ENCODE assay signal across 10 cellular contexts in the genomic region with DNA sequence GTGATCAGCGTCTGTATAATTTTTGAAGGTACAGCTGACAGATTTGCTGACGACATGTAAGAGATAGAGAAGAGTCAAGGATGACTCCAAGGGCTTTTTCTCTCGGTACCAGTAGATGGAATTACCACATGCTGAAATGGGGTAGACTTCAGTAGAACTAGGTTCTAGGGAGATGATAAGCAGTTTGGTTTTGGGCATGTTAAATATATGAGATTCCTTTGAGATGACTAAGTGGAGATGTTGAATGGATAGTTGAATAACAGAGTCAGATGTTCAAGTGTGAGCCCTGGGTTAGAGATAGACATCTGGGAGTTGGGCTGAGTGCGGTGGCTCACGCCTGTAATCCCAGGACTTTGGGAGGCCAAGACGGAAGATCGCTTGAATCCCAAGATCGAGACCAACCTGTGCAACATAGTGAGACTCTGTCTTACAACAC. TPM values are rescaled to one million over a fixed set of nuclear protein-coding genes. Genes with fewer than 3 reads are reported as not detected.
A peak's percentile ranks its signal among the peaks of the same experiment; 100 is the strongest.
DNase-seq lines count a peak whose midpoint lies in the region; ATAC-seq, FAIRE-seq and TF ChIP-seq lines count a peak whose summit lies in the region.
"Had no signal": no experiment of that assay in that cellular context is flagged by ENCODE, and none has a peak within 500 bp of the region (broad histone marks: within the 10 kb centered on the region; RNA-seq: fewer than 3 reads in every experiment).

No MANE protein-coding gene starts in this region.

- H3K27ac ChIP-seq in endodermal cell (ENCODE audit: low read depth, low read length) (no peak overlapping the region), osteoblast (ENCODE audit: low read depth, low read length) (peak overlapping the region; percentile 76)

- H3K4me3 ChIP-seq in endodermal cell (ENCODE audit: low read length) = no peak overlapping the region
- peak overlapping the region; percentile 7 for H3K4me3 ChIP-seq in osteoblast (ENCODE audit: insufficient read depth, low read length)

- TF ChIP-seq CTCF in endodermal cell (conservative IDR thresholded peaks at IDR 0.05) (no peak), osteoblast (IDR thresholded peaks at IDR 0.05; ENCODE audit: extremely low read depth, low read depth, low read length) (no peak), GM13977 (IDR thresholded peaks at IDR 0.05; ENCODE audit: extremely low read depth, insufficient read depth, missing control alignments) (no peak)

- in situ Hi-C loops in GM13977 (cut with MboI; ENCODE audit: low pct_unique_long_range_greater_than_20kb, low sequenced_read_pairs, unreplicated experiment) = no loop called here

- H3K4me1 Mint-ChIP-seq in endodermal cell = no peaks in the 10 kb centered on the region

- peaks cover 51% of the 10 kb centered on the region for H3K79me2 ChIP-seq in osteoblast (ENCODE audit: insufficient read depth, low read length)

- no peaks in the 10 kb centered on the region for H3K27me3 Mint-ChIP-seq in endodermal cell (ENCODE audit: insufficient read depth)

- peaks cover 38% of the 10 kb centered on the region for H3K36me3 Mint-ChIP-seq in endodermal cell (ENCODE audit: low read depth)

- H3K27me3 ChIP-seq in endodermal cell (ENCODE audit: control insufficient read depth, insufficient read depth, low read length, poor library complexity, severe bottlenecking) (no peaks in the 10 kb centered on the region), osteoblast (ENCODE audit: insufficient read depth, low read length) (no peaks in the 10 kb centered on the region)

- ATAC-seq in HG02840 (IDR thresholded peaks at IDR 0.05; ENCODE audit: low FRiP score, unreplicated experiment) = no peak
- ATAC-seq: activated CD8-positive, alpha-beta T cell treated with anti-CD3 and anti-CD28 coated beads, Interleukin-2, amount 10 ng/mL, durations not matched to agents 7 days and 5 days had no signal

- H3K4me1 ChIP-seq in endodermal cell (ENCODE audit: control insufficient read depth, insufficient read depth, low read length) = no peaks in the 10 kb centered on the region
- H3K4me1 ChIP-seq in osteoblast (ENCODE audit: insufficient read depth, low read length) = peaks cover 32% of the 10 kb centered on the region

- WGBS in endodermal cell (ENCODE audit: insufficient coverage in 1 of 2, insufficient read length in 1 of 2), 2 experiments = 99 to 100% methylated on average over 7 to 8 of the region's 8 CpGs

- H3K4me3 Mint-ChIP-seq in endodermal cell = no peak overlapping the region
- H3K4me3 Mint-ChIP-seq: activated CD8-positive, alpha-beta T cell treated with anti-CD3 and anti-CD28 coated beads, Interleukin-2, amount 10 ng/mL, durations not matched to agents 7 days and 5 days had no signal

- no peak overlapping the region for H3K9ac ChIP-seq in endodermal cell (ENCODE audit: extremely low read depth, low read length, poor library complexity, severe bottlenecking)

- H3K9me3 Mint-ChIP-seq in endodermal cell = no peaks in the 10 kb centered on the region

- no peaks in the 10 kb centered on the region for H4K20me1 ChIP-seq in osteoblast (ENCODE audit: insufficient read depth, low read length)

- peak overlapping the region; percentile 46 for H3K27ac Mint-ChIP-seq in endodermal cell
- H3K27ac Mint-ChIP-seq: activated CD8-positive, alpha-beta T cell treated with anti-CD3 and anti-CD28 coated beads, Interleukin-2, amount 10 ng/mL, durations not matched to agents 7 days and 5 days had no signal

- peak overlapping the region; percentile 30 for H3K4me2 ChIP-seq in osteoblast (ENCODE audit: insufficient read depth, low read length)

- peaks cover 25% of the 10 kb centered on the region for H3K36me3 ChIP-seq in endodermal cell (ENCODE audit: control insufficient read depth, insufficient read depth, low read length)
- no peaks in the 10 kb centered on the region for H3K36me3 ChIP-seq in osteoblast (ENCODE audit: insufficient read depth, low read length)

- DNase-seq in EL (peak; percentile 94), RCC 7860 (ENCODE audit: low spot score) (peak; percentile 94), endodermal cell (no peak), osteoblast (ENCODE audit: insufficient read length, low spot score, missing footprints) (peak; percentile 82), NOMO-1 treated with dmso at 0.1 percent for 144 hours (lab: John Stamatoyannopoulos, UW; ENCODE audit: unreplicated experiment) (no peak), GM13977 (ENCODE audit: low spot score) (no peak), DMS 273 treated with DMSO at 0.1 percent for 48 hours (lab: John Stamatoyannopoulos, UW) (no peak)
- DNase-seq: activated CD8-positive, alpha-beta T cell treated with anti-CD3 and anti-CD28 coated beads, Interleukin-2, amount 10 ng/mL, durations not matched to agents 7 days and 5 days; MV-4-11 had no signal

- no peak overlapping the region for H2AFZ ChIP-seq in osteoblast (ENCODE audit: low read length)

- no peaks in the 10 kb centered on the region for H3K9me3 ChIP-seq in endodermal cell (ENCODE audit: control insufficient read depth, low read length)
- no peaks in the 10 kb centered on the region for H3K9me3 ChIP-seq in osteoblast (ENCODE audit: low read depth, low read length)

- peak; percentile 89 for FAIRE-seq in RCC 7860 (lab: Jason Lieb, UNC)

RNA-seq across cellular contexts. Expression of gene PHF20, which starts 50.0 kb away (rescaled TPM):
- total RNA-seq in endodermal cell = 10 to 100 TPM; 68.1 to 78.8 TPM
- 41.6 TPM for polyA plus RNA-seq in endodermal cell (2013, experiment 1 of 2)
- polyA plus RNA-seq in endodermal cell (2013, experiment 2 of 2) = 45.6 TPM
- total RNA-seq in osteoblast = 34.8 and 39.1 TPM in 2 replicates

Comparison
In these comparisons a context has a peak if more than half of its experiments do, and no peak if none do; other contexts are left out.
1. DNase-seq: peak in EL (single experiment), RCC 7860 (single experiment) and osteoblast (single experiment); none in endodermal cell (single experiment), NOMO-1 treated with dmso at 0.1 percent for 144 hours (single experiment), GM13977 (single experiment) and DMS 273 treated with DMSO at 0.1 percent for 48 hours (single experiment).